Comparison of ENCODE assay signal across 9 cellular contexts in genomic region chr4:25860586-25861421, GRCh38. TPM values are rescaled to one million over a fixed set of nuclear protein-coding genes. Genes with fewer than 3 reads are reported as not detected.
A peak's percentile ranks its signal among the peaks of the same experiment; 100 is the strongest.
DNase-seq lines count a peak whose midpoint lies in the region; ATAC-seq, FAIRE-seq and TF ChIP-seq lines count a peak whose summit lies in the region.
"Had no signal": no experiment of that assay in that cellular context is flagged by ENCODE, and none has a peak within 500 bp of the region (broad histone marks: within the 10 kb centered on the region; RNA-seq: fewer than 3 reads in every experiment).

No MANE protein-coding gene starts in this region.

- dilution Hi-C loops in endothelial cell of umbilical vein (cut with MboI; ENCODE audit: extremely low pct_ligation_motif_present, low sequenced_read_pairs) = no loop called here

- ATAC-seq in stimulated activated naive B cell treated with anti-CD40 and anti-IgM and Interleukin-4, amounts not matched to agents 10 μg/mL and 1 μg/mL and 100 μg/mL, for 72 hours (replicated peaks) = peak; percentile 50 to 61
- no peak for ATAC-seq in HG03039 (IDR thresholded peaks at IDR 0.05; ENCODE audit: unreplicated experiment)

- no peaks in the 10 kb centered on the region for H3K9me1 ChIP-seq in endothelial cell of umbilical vein (replicated peaks; ENCODE audit: control insufficient read depth, extremely low read depth, insufficient read depth, low read length)

- peaks cover 61% of the 10 kb centered on the region for H3K4me1 Mint-ChIP-seq in activated CD4-positive, alpha-beta T cell treated with anti-CD3 and anti-CD28 coated beads, Interleukin-2, amount 10 ng/mL, durations not matched to agents 7 days and 5 days
- peaks cover 62 to 75% of the 10 kb centered on the region in 2 donors for H3K4me1 Mint-ChIP-seq in stimulated activated naive B cell treated with anti-CD40 and anti-IgM and Interleukin-4, amounts not matched to agents 10 μg/mL and 1 μg/mL and 100 μg/mL, for 72 hours

- peak; percentile 91 for FAIRE-seq in endothelial cell of umbilical vein (lab: Jason Lieb, UNC)
- FAIRE-seq: colon had no signal

- CTCF ChIA-PET in activated CD4-positive, alpha-beta T cell treated with anti-CD3 and anti-CD28 coated beads, Interleukin-2, amount 10 ng/mL, durations not matched to agents 7 days and 5 days (lab: Charles Lee) = no interaction called here
- CTCF ChIA-PET in endothelial cell of umbilical vein (lab: Charles Lee) = interaction anchor here (1.2 kb wide), 1 partner anchor 421 kb away, joined by 3 read pairs; no protein-coding TSS in a partner anchor

- H3K4me3 Mint-ChIP-seq in activated CD4-positive, alpha-beta T cell treated with anti-CD3 and anti-CD28 coated beads, Interleukin-2, amount 10 ng/mL, durations not matched to agents 7 days and 5 days = peak overlapping the region; percentile 95
- peak overlapping the region; percentile 86 to 98 for H3K4me3 Mint-ChIP-seq in stimulated activated naive B cell treated with anti-CD40 and anti-IgM and Interleukin-4, amounts not matched to agents 10 μg/mL and 1 μg/mL and 100 μg/mL, for 72 hours

- no peaks in the 10 kb centered on the region for H3K9me3 Mint-ChIP-seq in activated CD4-positive, alpha-beta T cell treated with anti-CD3 and anti-CD28 coated beads, Interleukin-2, amount 10 ng/mL, durations not matched to agents 7 days and 5 days
- no peaks in the 10 kb centered on the region for H3K9me3 Mint-ChIP-seq in stimulated activated naive B cell treated with anti-CD40 and anti-IgM and Interleukin-4, amounts not matched to agents 10 μg/mL and 1 μg/mL and 100 μg/mL, for 72 hours

- H3K27ac Mint-ChIP-seq in activated CD4-positive, alpha-beta T cell treated with anti-CD3 and anti-CD28 coated beads, Interleukin-2, amount 10 ng/mL, durations not matched to agents 7 days and 5 days = peak overlapping the region; percentile 97
- peak overlapping the region; percentile 100 for H3K27ac Mint-ChIP-seq in stimulated activated naive B cell treated with anti-CD40 and anti-IgM and Interleukin-4, amounts not matched to agents 10 μg/mL and 1 μg/mL and 100 μg/mL, for 72 hours

- H3K4me1 ChIP-seq in endothelial cell of umbilical vein (ENCODE audit: control insufficient read depth, extremely low read depth, insufficient read depth, low read length) = peaks cover 43% of the 10 kb centered on the region

- peak overlapping the region; percentile 74 for H3K27ac ChIP-seq in endothelial cell of umbilical vein (ENCODE audit: insufficient read depth, low read depth, low read length)

- TF ChIP-seq CTCF in endothelial cell of umbilical vein (IDR thresholded peaks at IDR 0.05; ENCODE audit: extremely low read depth in 1 of 2, insufficient read depth in 1 of 2, low read depth in 1 of 2, low read length in 2 of 2) = no peak

- H4K20me1 ChIP-seq in endothelial cell of umbilical vein (replicated peaks; ENCODE audit: control insufficient read depth, extremely low read depth, insufficient read depth, low read length) = no peaks in the 10 kb centered on the region

- TF ChIP-seq POLR2A in endothelial cell of umbilical vein (IDR thresholded peaks at IDR 0.05; ENCODE audit: low read depth, low read length) = no peak

- H3K9ac ChIP-seq in endothelial cell of umbilical vein (replicated peaks; ENCODE audit: extremely low read depth, insufficient read depth, low read length) = peak overlapping the region; percentile 87

- H3K4me3 ChIP-seq in endothelial cell of umbilical vein (replicated peaks in 1 of 3; ENCODE audit: insufficient read depth in 1 of 3, low read depth in 1 of 3, low read length in 3 of 3) = peak overlapping the region in 1 of 3 experiments; percentile 92

- POLR2A ChIA-PET in activated CD4-positive, alpha-beta T cell treated with anti-CD3 and anti-CD28 coated beads, Interleukin-2, amount 10 ng/mL, durations not matched to agents 7 days and 5 days (lab: Charles Lee) = no interaction called here
- POLR2A ChIA-PET in endothelial cell of umbilical vein (lab: Charles Lee) = interaction anchor here (0.6 kb wide), 1 partner anchor 923 kb away, joined by 5 read pairs; no protein-coding TSS in a partner anchor

- intact Hi-C loops in endothelial cell of umbilical vein (cut with micrococcal nuclease) = loop anchor here (5.0 to 10.0 kb wide), 3 partner anchors 461 to 1001 kb away; partner anchors contain the start of genes RBPJ and STIM2

- no peaks in the 10 kb centered on the region for H3K9me3 ChIP-seq in endothelial cell of umbilical vein (replicated peaks; ENCODE audit: control insufficient read depth, insufficient read depth, low read length)

- H3K27me3 ChIP-seq in endothelial cell of umbilical vein (ENCODE audit: control insufficient read depth in 2 of 2, insufficient read depth in 2 of 2, low read length in 2 of 2) = no peaks in the 10 kb centered on the region

- DNase-seq in activated CD4-positive, alpha-beta T cell treated with anti-CD3 and anti-CD28 coated beads, Interleukin-2, amount 10 ng/mL, durations not matched to agents 7 days and 5 days = no peak
- no peak for DNase-seq in activated CD4-positive, alpha-beta T cell treated with anti-CD3 and anti-CD28 coated beads for 4 hours
- DNase-seq in endothelial cell of umbilical vein (ENCODE audit: low read depth, low spot score) (peak; percentile 55), SW480 (ENCODE audit: low spot score) (no peak), RKO (ENCODE audit: low spot score) (no peak)
- no peak for DNase-seq in stimulated activated naive B cell treated with anti-CD40 and anti-IgM and Interleukin-4, amounts not matched to agents 10 μg/mL and 1 μg/mL and 100 μg/mL, for 72 hours

- H3K27me3 Mint-ChIP-seq in activated CD4-positive, alpha-beta T cell treated with anti-CD3 and anti-CD28 coated beads, Interleukin-2, amount 10 ng/mL, durations not matched to agents 7 days and 5 days = no peaks in the 10 kb centered on the region
- no peaks in the 10 kb centered on the region for H3K27me3 Mint-ChIP-seq in stimulated activated naive B cell treated with anti-CD40 and anti-IgM and Interleukin-4, amounts not matched to agents 10 μg/mL and 1 μg/mL and 100 μg/mL, for 72 hours

- peaks cover 16% of the 10 kb centered on the region for H3K36me3 Mint-ChIP-seq in activated CD4-positive, alpha-beta T cell treated with anti-CD3 and anti-CD28 coated beads, Interleukin-2, amount 10 ng/mL, durations not matched to agents 7 days and 5 days (ENCODE audit: low read depth)
- peaks cover 17 to 40% of the 10 kb centered on the region in 2 donors for H3K36me3 Mint-ChIP-seq in stimulated activated naive B cell treated with anti-CD40 and anti-IgM and Interleukin-4, amounts not matched to agents 10 μg/mL and 1 μg/mL and 100 μg/mL, for 72 hours

- peaks cover 11% of the 10 kb centered on the region for H3K79me2 ChIP-seq in endothelial cell of umbilical vein (ENCODE audit: control insufficient read depth, insufficient read depth, low read length)

- no TSS peak for BruUV-seq in endothelial cell of umbilical vein (replicated peaks; lab: Mats Ljungman, UMichigan)

- peak overlapping the region; percentile 4 for H2AFZ ChIP-seq in endothelial cell of umbilical vein (ENCODE audit: low read depth, low read length)

- peak overlapping the region; percentile 91 for H3K4me2 ChIP-seq in endothelial cell of umbilical vein (ENCODE audit: insufficient read depth, low read length)

- no peaks in the 10 kb centered on the region for H3K36me3 ChIP-seq in endothelial cell of umbilical vein (ENCODE audit: control insufficient read depth in 2 of 2, extremely low read depth in 1 of 2, insufficient read depth in 2 of 2, low read length in 2 of 2)

TF ChIP-seq in PFSK-1, 5 proteins besides CTCF, POLR2A, EP300 and RAD21 (continues in another document):
- TF ChIP-seq FOXP2 (optimal IDR thresholded peaks at IDR 0.05; ENCODE audit: borderline replicate concordance, extremely low read depth, extremely low read length, insufficient read depth) = no peak
- TF ChIP-seq TAF1 (IDR thresholded peaks at IDR 0.05; ENCODE audit: borderline replicate concordance, insufficient read depth, low read length) = no peak
- peak; percentile 27; the same call in 1 of the 2 replicates for TF ChIP-seq SIN3A (IDR thresholded peaks at IDR 0.05; ENCODE audit: borderline replicate concordance, insufficient read depth, low read length)

TF ChIP-seq in endothelial cell of umbilical vein, 7 proteins besides CTCF, POLR2A, EP300 and RAD21 (continues in another document):
- TF ChIP-seq FOS (IDR thresholded peaks at IDR 0.05; ENCODE audit: borderline replicate concordance, insufficient read depth, low read length) (no peak), MAX (IDR thresholded peaks at IDR 0.05; ENCODE audit: insufficient read depth, insufficient read length) (no peak), EZH2 (IDR thresholded peaks at IDR 0.05; ENCODE audit: borderline replicate concordance, low read depth, low read length, severe bottlenecking) (no peak), POLR2AphosphoS5 (IDR thresholded peaks at IDR 0.05; ENCODE audit: insufficient read depth, low read depth, low read length) (no peak)

RNA-seq across cellular contexts. Expression of gene SEL1L3, which starts 2.0 kb away (rescaled TPM):
- 10 to 100 TPM; 47.6 to 63.4 TPM for total RNA-seq in activated CD4-positive, alpha-beta T cell treated with anti-CD3 and anti-CD28 coated beads, Interleukin-2, amount 10 ng/mL, durations not matched to agents 7 days and 5 days
- 18.0 TPM for polyA plus RNA-seq in PFSK-1 (2012; ENCODE audit: insufficient read length, low read depth)
- total RNA-seq in endothelial cell of umbilical vein = 91.1 and 122 TPM in 2 replicates
- polyA plus RNA-seq in endothelial cell of umbilical vein = 47.7 and 53.4 TPM in 2 replicates
- polyA plus RNA-seq in endothelial cell of umbilical vein (2011; cell fraction: cytosol; rRNA removed) = 42.6 and 50.0 TPM in 2 replicates
- 67.9 and 78.6 TPM in 2 replicates for polyA plus RNA-seq in endothelial cell of umbilical vein (2011; cell fraction: nucleus; rRNA removed)
- polyA plus RNA-seq in endothelial cell of umbilical vein (2012) = 61.5 and 69.0 TPM in 2 replicates
- 132 and 170 TPM in 2 replicates for polyA minus RNA-seq in endothelial cell of umbilical vein
- polyA minus RNA-seq in endothelial cell of umbilical vein (2011; cell fraction: cytosol; rRNA and poly(A)+ RNA removed) = 10.4 TPM
- polyA minus RNA-seq in endothelial cell of umbilical vein (2011; cell fraction: nucleus; rRNA and poly(A)+ RNA removed) = 124 and 188 TPM in 2 replicates

RNA-seq across cellular contexts. Expression of gene SMIM20, which starts 53.2 kb away (rescaled TPM):
- total RNA-seq in activated CD4-positive, alpha-beta T cell treated with anti-CD3 and anti-CD28 coated beads, Interleukin-2, amount 10 ng/mL, durations not matched to agents 7 days and 5 days = 10 to 100 TPM; 12.2 TPM
- polyA plus RNA-seq in PFSK-1 (2012; ENCODE audit: insufficient read length, low read depth) = 18.5 TPM
- 18.1 and 19.2 TPM in 2 replicates for total RNA-seq in endothelial cell of umbilical vein
- polyA plus RNA-seq in endothelial cell of umbilical vein = 6.8 and 10.2 TPM in 2 replicates
- 14.1 and 15.0 TPM in 2 replicates for polyA plus RNA-seq in endothelial cell of umbilical vein (2011; cell fraction: cytosol; rRNA removed)
- polyA plus RNA-seq in endothelial cell of umbilical vein (2011; cell fraction: nucleus; rRNA removed) = 4.7 and 5.9 TPM in 2 replicates
- polyA plus RNA-seq in endothelial cell of umbilical vein (2012) = 11.6 and 15.0 TPM in 2 replicates
- polyA minus RNA-seq in endothelial cell of umbilical vein = 1.5 and 2.1 TPM in 2 replicates
- polyA minus RNA-seq in endothelial cell of umbilical vein (2011; cell fraction: cytosol; rRNA and poly(A)+ RNA removed) = 5.8 TPM
- polyA minus RNA-seq in endothelial cell of umbilical vein (2011; cell fraction: nucleus; rRNA and poly(A)+ RNA removed) = 1.9 and 4.0 TPM in 2 replicates
